In genomic region chr1:25579947-25580309, GRCh38 we compare ENCODE assay signal across 26 cellular contexts.
"Had no signal": no experiment of that assay in that cellular context is flagged by ENCODE, and none has a peak within 500 bp of the region (broad histone marks: within the 10 kb centered on the region; RNA-seq: fewer than 3 reads in every experiment).

No MANE protein-coding gene starts in this region.

- H3K27me3 Mint-ChIP-seq: activated T-helper 17 cell treated with anti-CD3 and anti-CD28 coated beads, Interleukin-2, amount 50 U/mL, for 72 hours; stimulated activated naive B cell treated with anti-CD40 and anti-IgM and Interleukin-4, amounts not matched to agents 10 μg/mL and 1 μg/mL and 100 μg/mL, for 72 hours had no signal

- H3K4me3 Mint-ChIP-seq: activated CD4-positive, alpha-beta memory T cell treated with anti-CD3 and anti-CD28 coated beads, Interleukin-2, amount 10 ng/mL, durations not matched to agents 7 days and 5 days; activated CD4-positive, alpha-beta T cell treated with anti-CD3 and anti-CD28 coated beads, Interleukin-2, amount 10 ng/mL, durations not matched to agents 7 days and 5 days; activated T-cell treated with anti-CD3 and anti-CD28 coated beads, Interleukin-2, amount 50 U/mL, for 4 hours; activated T-helper 17 cell treated with anti-CD3 and anti-CD28 coated beads, Interleukin-2, amount 50 U/mL, for 72 hours; dendritic cell treated with granulocyte-macrophage colony-stimulating factor and Interleukin-4, amounts not matched to agents 40 ng/mL and 50 ng/mL, for 4 days; natural killer cell treated with Interleukin-12 subunit alpha and Interleukin-12 subunit beta and Interleukin-15 and Interleukin-18, amount 100 ng/mL, for 72 hours; stimulated activated naive B cell treated with anti-CD40 and anti-IgM and Interleukin-4, amounts not matched to agents 10 μg/mL and 1 μg/mL and 100 μg/mL, for 72 hours; T-helper 1 cell treated with Interleukin-12 subunit alpha and Interleukin-12 subunit beta and Interleukin-4 antibody, amounts not matched to agents 30 μg/mL and 1 μg/mL, for 36 hours had no signal

- H3K9me3 ChIP-seq: breast epithelium, esophagus squamous epithelium, left lung, mucosa of descending colon, right lobe of liver, stomach, tibial artery had no signal

- H3K4me1 ChIP-seq: breast epithelium, right lobe of liver had no signal

- H3K36me3 Mint-ChIP-seq: natural killer cell treated with Interleukin-12 subunit alpha and Interleukin-12 subunit beta and Interleukin-15 and Interleukin-18, amount 100 ng/mL, for 72 hours; stimulated activated naive B cell treated with anti-CD40 and anti-IgM and Interleukin-4, amounts not matched to agents 10 μg/mL and 1 μg/mL and 100 μg/mL, for 72 hours had no signal

- DNase-seq: activated CD4-positive, alpha-beta memory T cell treated with anti-CD3 and anti-CD28 coated beads, Interleukin-2, amount 10 ng/mL, durations not matched to agents 7 days and 5 days; activated CD4-positive, alpha-beta T cell treated with anti-CD3 and anti-CD28 coated beads, Interleukin-2, amount 10 ng/mL, durations not matched to agents 7 days and 5 days; activated gamma-delta T cell treated with Interleukin-2 at 50 U/mL for 16 hours; activated naive CD4-positive, alpha-beta T cell treated with anti-CD3 and anti-CD28 coated beads, Interleukin-2, amount 50 U/mL, for 16 hours; activated T-cell treated with anti-CD3 and anti-CD28 coated beads, Interleukin-2, amount 50 U/mL, for 4 hours; amniotic stem cell; central memory CD4-positive, alpha-beta T cell; esophagus squamous epithelium; foreskin melanocyte; left lung; mucosa of descending colon; stimulated activated CD4-positive, alpha-beta T cell treated with anti-CD3 and anti-CD28 coated beads, Interleukin-4, amount 100 ng/mL, for 24 hours; stimulated activated CD8-positive, alpha-beta memory T cell treated with anti-CD3 and anti-CD28 coated beads, Interleukin-4, amount 100 ng/mL, for 48 hours; stimulated activated naive B cell treated with anti-CD40 and anti-IgM and Interleukin-4, amounts not matched to agents 10 μg/mL and 1 μg/mL and 100 μg/mL, for 72 hours; stomach; T-helper 9 cell; tibial artery had no signal

- H3K27ac ChIP-seq: breast epithelium, left lung, right lobe of liver, skin epidermis, stomach, tibial artery, VCaP had no signal

- ATAC-seq: activated T-cell treated with anti-CD3 and anti-CD28 coated beads, Interleukin-2, amount 50 U/mL, for 4 hours; activated T-helper 17 cell treated with anti-CD3 and anti-CD28 coated beads, Interleukin-2, amount 50 U/mL, for 72 hours; left lung; mucosa of descending colon; natural killer cell treated with Interleukin-12 subunit alpha and Interleukin-12 subunit beta and Interleukin-15 and Interleukin-18, amount 100 ng/mL, for 72 hours; right lobe of liver; stimulated activated naive B cell treated with anti-CD40 and anti-IgM and Interleukin-4, amounts not matched to agents 10 μg/mL and 1 μg/mL and 100 μg/mL, for 72 hours had no signal

- H3K27ac Mint-ChIP-seq: activated CD4-positive, alpha-beta memory T cell treated with anti-CD3 and anti-CD28 coated beads, Interleukin-2, amount 10 ng/mL, durations not matched to agents 7 days and 5 days; activated CD4-positive, alpha-beta T cell treated with anti-CD3 and anti-CD28 coated beads, Interleukin-2, amount 10 ng/mL, durations not matched to agents 7 days and 5 days; activated T-helper 17 cell treated with anti-CD3 and anti-CD28 coated beads, Interleukin-2, amount 50 U/mL, for 72 hours; dendritic cell treated with granulocyte-macrophage colony-stimulating factor and Interleukin-4, amounts not matched to agents 40 ng/mL and 50 ng/mL, for 4 days; natural killer cell treated with Interleukin-12 subunit alpha and Interleukin-12 subunit beta and Interleukin-15 and Interleukin-18, amount 100 ng/mL, for 72 hours; stimulated activated naive B cell treated with anti-CD40 and anti-IgM and Interleukin-4, amounts not matched to agents 10 μg/mL and 1 μg/mL and 100 μg/mL, for 72 hours; T-helper 1 cell treated with Interleukin-12 subunit alpha and Interleukin-12 subunit beta and Interleukin-4 antibody, amounts not matched to agents 30 μg/mL and 1 μg/mL, for 36 hours had no signal

- H3K4me3 ChIP-seq: breast epithelium, esophagus squamous epithelium, left lung, lung, mucosa of descending colon, right lobe of liver, skin epidermis, stomach, tibial artery had no signal

- H3K9me3 Mint-ChIP-seq: activated CD4-positive, alpha-beta memory T cell treated with anti-CD3 and anti-CD28 coated beads, Interleukin-2, amount 10 ng/mL, durations not matched to agents 7 days and 5 days; activated CD4-positive, alpha-beta T cell treated with anti-CD3 and anti-CD28 coated beads, Interleukin-2, amount 10 ng/mL, durations not matched to agents 7 days and 5 days; activated T-cell treated with anti-CD3 and anti-CD28 coated beads, Interleukin-2, amount 50 U/mL, for 4 hours; activated T-helper 17 cell treated with anti-CD3 and anti-CD28 coated beads, Interleukin-2, amount 50 U/mL, for 72 hours; dendritic cell treated with granulocyte-macrophage colony-stimulating factor and Interleukin-4, amounts not matched to agents 40 ng/mL and 50 ng/mL, for 4 days; natural killer cell treated with Interleukin-12 subunit alpha and Interleukin-12 subunit beta and Interleukin-15 and Interleukin-18, amount 100 ng/mL, for 72 hours; stimulated activated naive B cell treated with anti-CD40 and anti-IgM and Interleukin-4, amounts not matched to agents 10 μg/mL and 1 μg/mL and 100 μg/mL, for 72 hours; T-helper 1 cell treated with Interleukin-12 subunit alpha and Interleukin-12 subunit beta and Interleukin-4 antibody, amounts not matched to agents 30 μg/mL and 1 μg/mL, for 36 hours had no signal

- H3K4me1 Mint-ChIP-seq: activated CD4-positive, alpha-beta memory T cell treated with anti-CD3 and anti-CD28 coated beads, Interleukin-2, amount 10 ng/mL, durations not matched to agents 7 days and 5 days; activated CD4-positive, alpha-beta T cell treated with anti-CD3 and anti-CD28 coated beads, Interleukin-2, amount 10 ng/mL, durations not matched to agents 7 days and 5 days; activated T-helper 17 cell treated with anti-CD3 and anti-CD28 coated beads, Interleukin-2, amount 50 U/mL, for 72 hours had no signal

- H3K27me3 ChIP-seq: breast epithelium, esophagus squamous epithelium, left lung, right lobe of liver, stomach, tibial artery had no signal

- H3K36me3 ChIP-seq: breast epithelium, esophagus squamous epithelium, left lung, right lobe of liver, stomach, tibial artery had no signal
